2 cellular contexts compared by ENCODE assay signal in the genomic region with DNA sequence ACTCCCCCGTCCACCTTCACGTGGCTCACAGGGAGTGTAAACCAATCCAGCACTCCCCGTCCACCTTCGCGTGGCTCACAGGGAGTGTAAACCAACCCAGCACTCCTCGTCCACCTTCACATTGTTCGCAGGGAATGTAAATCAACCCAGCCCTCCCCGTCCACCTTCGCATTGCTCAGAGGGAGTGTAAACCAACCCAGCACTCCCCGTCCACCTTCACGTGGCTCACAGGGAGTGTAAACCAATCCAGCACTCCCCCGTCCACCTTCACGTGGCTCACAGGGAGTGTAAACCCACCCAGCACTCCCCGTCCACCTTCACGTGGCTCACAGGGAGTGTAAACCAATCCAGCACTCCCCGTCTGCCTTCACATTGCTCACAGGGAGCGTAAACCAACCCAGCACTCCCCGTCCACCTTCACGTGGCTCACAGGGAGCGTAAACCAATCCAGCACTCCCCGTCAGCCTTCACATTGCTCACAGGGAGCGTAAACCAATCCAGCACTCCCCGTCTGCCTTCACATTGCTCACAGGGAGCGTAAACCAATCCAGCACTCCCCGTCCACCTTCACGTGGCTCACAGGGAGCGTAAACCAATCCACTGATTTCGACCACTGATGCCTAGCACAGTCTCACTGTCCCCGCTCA. TPM values are rescaled to one million over a fixed set of nuclear protein-coding genes. Genes with fewer than 3 reads are reported as not detected.
"Had no signal": no experiment of that assay in that cellular context is flagged by ENCODE, and none has a peak within 500 bp of the region (broad histone marks: within the 10 kb centered on the region; RNA-seq: fewer than 3 reads in every experiment).

No MANE protein-coding gene starts in this region.

RNA-seq across cellular contexts. Expression of a gene that starts 14.9 kb away (rescaled TPM):
- total RNA-seq: activated naive CD4-positive, alpha-beta T cell treated with anti-CD3 and anti-CD28 coated beads for 36 hours had no signal
- polyA plus RNA-seq: naive thymus-derived CD4-positive, alpha-beta T cell had no signal
